In genomic region chr2:135876066-135876711, GRCh38 we compare ENCODE assay signal across 1 cellular context.
TF ChIP-seq lines count a peak whose summit lies in the region.

TSS of gene MCM6 (minus strand) at chr2:135876443. CDS start at chr2:135876365, 78 bp downstream.

TF ChIP-seq in HepG2, 621 proteins besides CTCF, POLR2A, EP300 and RAD21 (continued from another document and continues in another):
- TF ChIP-seq FOXP1 (IDR thresholded peaks at IDR 0.05) (no peak), FOXP1 (CRISPR knock-in tag; IDR thresholded peaks at IDR 0.05) (no peak), MLXIP (CRISPR knock-in tag; IDR thresholded peaks at IDR 0.05; ENCODE audit: borderline replicate concordance) (no peak), ZC3H4 (CRISPR knock-in tag; IDR thresholded peaks at IDR 0.05; ENCODE audit: borderline replicate concordance) (no peak), NFIC (IDR thresholded peaks at IDR 0.05; ENCODE audit: low read length) (no peak), XRCC5 (optimal IDR thresholded peaks at IDR 0.05; ENCODE audit: low read length) (no peak), ZNF720 (CRISPR knock-in tag; IDR thresholded peaks at IDR 0.05) (no peak), ZNF670 (CRISPR knock-in tag; IDR thresholded peaks at IDR 0.05; ENCODE audit: borderline replicate concordance) (no peak), ZNF543 (CRISPR knock-in tag; IDR thresholded peaks at IDR 0.05) (peak; percentile 83), ZHX1 (CRISPR knock-in tag; IDR thresholded peaks at IDR 0.05; ENCODE audit: low read depth) (no peak), HMGA1 (CRISPR knock-in tag; conservative IDR thresholded peaks at IDR 0.05) (no peak), ZBTB4 (CRISPR knock-in tag; IDR thresholded peaks at IDR 0.05; ENCODE audit: borderline replicate concordance) (no peak; the same call in 1 of the 2 replicates), KDM1A (CRISPR knock-in tag; IDR thresholded peaks at IDR 0.05) (no peak), HNRNPLL (IDR thresholded peaks at IDR 0.05; ENCODE audit: low read depth, low read length, poor library complexity, severe bottlenecking) (peak; percentile 64), ZNF34 (CRISPR knock-in tag; IDR thresholded peaks at IDR 0.05; ENCODE audit: borderline replicate concordance) (no peak), MEIS1 (CRISPR knock-in tag; IDR thresholded peaks at IDR 0.05; ENCODE audit: borderline replicate concordance) (no peak), ZNF33A (CRISPR knock-in tag; IDR thresholded peaks at IDR 0.05; ENCODE audit: borderline replicate concordance) (no peak), SRSF9 (IDR thresholded peaks at IDR 0.05; ENCODE audit: borderline replicate concordance, insufficient read depth, low read depth, low read length, poor library complexity, severe bottlenecking) (no peak), MAFG (CRISPR knock-in tag; IDR thresholded peaks at IDR 0.05) (no peak), SP140L (CRISPR knock-in tag; IDR thresholded peaks at IDR 0.05; ENCODE audit: borderline replicate concordance) (0 out of 2 replicates have a peak, but pooled peaks have one; percentile 35), MZF1 (CRISPR knock-in tag; IDR thresholded peaks at IDR 0.05; ENCODE audit: borderline replicate concordance) (no peak), ZNF619 (CRISPR knock-in tag; IDR thresholded peaks at IDR 0.05) (no peak), ZNF280B (CRISPR knock-in tag; IDR thresholded peaks at IDR 0.05; ENCODE audit: borderline replicate concordance) (peak; percentile 35; the same call in 1 of the 2 replicates), DMTF1 (CRISPR knock-in tag; IDR thresholded peaks at IDR 0.05) (no peak), ZNF556 (CRISPR knock-in tag; IDR thresholded peaks at IDR 0.05; ENCODE audit: borderline replicate concordance) (no peak), IRF1 (CRISPR knock-in tag; IDR thresholded peaks at IDR 0.05; ENCODE audit: low read depth) (no peak), CCDC6 (CRISPR knock-in tag; IDR thresholded peaks at IDR 0.05) (peak; percentile 44; the same call in 1 of the 2 replicates), ZNF724P (CRISPR knock-in tag; IDR thresholded peaks at IDR 0.05; ENCODE audit: borderline replicate concordance) (0 out of 2 replicates have a peak, but pooled peaks have one; percentile 74), ZNF180 (CRISPR knock-in tag; IDR thresholded peaks at IDR 0.05; ENCODE audit: borderline replicate concordance, low read depth) (no peak), NFYB (CRISPR knock-in tag; IDR thresholded peaks at IDR 0.05) (peak; percentile 85), ZNF788 (CRISPR knock-in tag; IDR thresholded peaks at IDR 0.05; ENCODE audit: borderline replicate concordance) (no peak), MAFK (conservative IDR thresholded peaks at IDR 0.05 in 1 of 2, IDR thresholded peaks at IDR 0.05 in 1 of 2; ENCODE audit: low read length in 2 of 2) (no peak), IRX3 (CRISPR knock-in tag; IDR thresholded peaks at IDR 0.05; ENCODE audit: borderline replicate concordance, low read depth) (peak; percentile 95; the same call in 1 of the 2 replicates), ZNF251 (CRISPR knock-in tag; IDR thresholded peaks at IDR 0.05) (no peak), ZNF3 (CRISPR knock-in tag; IDR thresholded peaks at IDR 0.05) (no peak), SIX4 (CRISPR knock-in tag; IDR thresholded peaks at IDR 0.05) (no peak), ATF7-NPFF (CRISPR knock-in tag; IDR thresholded peaks at IDR 0.05; ENCODE audit: low read depth) (peak; percentile 98), ZNF20 (CRISPR knock-in tag; IDR thresholded peaks at IDR 0.05) (no peak), AHDC1 (CRISPR knock-in tag; IDR thresholded peaks at IDR 0.05; ENCODE audit: borderline replicate concordance) (no peak), MIXL1 (CRISPR knock-in tag; IDR thresholded peaks at IDR 0.05) (no peak), ZNF83 (CRISPR knock-in tag; IDR thresholded peaks at IDR 0.05; ENCODE audit: borderline replicate concordance) (no peak), SIN3A (IDR thresholded peaks at IDR 0.05; ENCODE audit: borderline replicate concordance, low read depth, low read length) (0 out of 2 replicates have a peak, but pooled peaks have one; percentile 36), NKX3-1 (CRISPR knock-in tag; IDR thresholded peaks at IDR 0.05) (peak; percentile 92), RXRA (CRISPR knock-in tag; IDR thresholded peaks at IDR 0.05) (no peak), ARHGAP35 (CRISPR knock-in tag; IDR thresholded peaks at IDR 0.05; ENCODE audit: borderline replicate concordance) (no peak; the same call in 1 of the 2 replicates), AKAP8 (CRISPR knock-in tag; IDR thresholded peaks at IDR 0.05) (0 out of 2 replicates have a peak, but pooled peaks have one; percentile 22), ZNF879 (CRISPR knock-in tag; IDR thresholded peaks at IDR 0.05) (no peak; the same call in 1 of the 2 replicates), ZNF572 (CRISPR knock-in tag; IDR thresholded peaks at IDR 0.05) (no peak), HNF4A (CRISPR knock-in tag; IDR thresholded peaks at IDR 0.05) (no peak)
